14 cellular contexts compared by ENCODE assay signal in genomic region chr12:27551172-27551840, GRCh38. TPM values are rescaled to one million over a fixed set of nuclear protein-coding genes. Genes with fewer than 3 reads are reported as not detected.
DNase-seq lines count a peak whose midpoint lies in the region; ATAC-seq, FAIRE-seq and TF ChIP-seq lines count a peak whose summit lies in the region.
"Had no signal": no experiment of that assay in that cellular context is flagged by ENCODE, and none has a peak within 500 bp of the region (broad histone marks: within the 10 kb centered on the region; RNA-seq: fewer than 3 reads in every experiment).

No MANE protein-coding gene starts in this region.

- TF ChIP-seq CTCF in kidney (IDR thresholded peaks at IDR 0.05; ENCODE audit: borderline replicate concordance, extremely low read depth, insufficient read depth) (no peak), endothelial cell (IDR thresholded peaks at IDR 0.05; ENCODE audit: unreplicated experiment) (no peak)

- H3K4me1 ChIP-seq in kidney (ENCODE audit: control insufficient read depth in 1 of 2, insufficient read depth in 1 of 2, low read depth in 1 of 2, low read length in 2 of 2) = peaks cover 39 to 45% of the 10 kb centered on the region in 2 donors
- peaks cover 56 to 72% (median 61%) of the 10 kb centered on the region in 3 donors for H3K4me1 ChIP-seq in skeletal muscle tissue (ENCODE audit: control insufficient read depth in 3 of 3, insufficient read depth in 3 of 3, low read length in 3 of 3)

- H3K9me3 ChIP-seq in kidney (ENCODE audit: control insufficient read depth in 1 of 2, low read length in 2 of 2) = no peaks in the 10 kb centered on the region
- H3K9me3 ChIP-seq in skeletal muscle tissue (ENCODE audit: control insufficient read depth in 3 of 3, low read length in 3 of 3) = no peaks in the 10 kb centered on the region

- no peak overlapping the region for H3K27ac Mint-ChIP-seq in endothelial cell (ENCODE audit: unreplicated experiment)
- H3K27ac Mint-ChIP-seq: activated naive CD8-positive, alpha-beta T cell had no signal

- H3K4me3 ChIP-seq in kidney (ENCODE audit: low read length in 2 of 2) = no peak overlapping the region
- H3K4me3 ChIP-seq in skeletal muscle tissue (ENCODE audit: low read length in 3 of 3) = peak overlapping the region; percentile 34 to 54 (median 49)

- H3K36me3 Mint-ChIP-seq in endothelial cell (ENCODE audit: low read depth, unreplicated experiment) = peaks cover 12% of the 10 kb centered on the region

- DNase-seq in Right ventricle myocardium superior (no peak), left cardiac atrium (no peak), kidney (no peak), D341Med (ENCODE audit: low spot score) (no peak), germinal center (ENCODE audit: low spot score) (no peak), endothelial cell (ENCODE audit: low spot score) (no peak)
- DNase-seq: ACHN; activated CD4-positive, alpha-beta T cell treated with anti-CD3 and anti-CD28 coated beads for 1 hour; NCI-H1694; NCI-H526 treated with DMSO at 0.1 percent for 48 hours had no signal

- no peak overlapping the region for H3K9ac ChIP-seq in kidney (ENCODE audit: low read length in 2 of 2)
- H3K9ac ChIP-seq in skeletal muscle tissue (ENCODE audit: low read depth in 1 of 3, low read length in 3 of 3) = no peak overlapping the region

- H3K27ac ChIP-seq in kidney (ENCODE audit: low read depth in 2 of 2, low read length in 2 of 2) (peak overlapping the region; percentile 71 to 73), skeletal muscle tissue (ENCODE audit: low read depth, low read length) (peak overlapping the region; percentile 73)

- no peaks in the 10 kb centered on the region for H3K27me3 ChIP-seq in skeletal muscle tissue (ENCODE audit: control insufficient read depth in 3 of 3, insufficient read depth in 3 of 3, low read length in 3 of 3)

- no peak for FAIRE-seq in kidney (lab: Jason Lieb, UNC)
- FAIRE-seq: GM12891 had no signal

- ATAC-seq in Right ventricle myocardium superior (ENCODE audit: poor library complexity) (peak; percentile 45), left cardiac atrium (no peak), HG03469 (IDR thresholded peaks at IDR 0.05; ENCODE audit: unreplicated experiment) (no peak)

- no peaks in the 10 kb centered on the region for H3K36me3 ChIP-seq in kidney (ENCODE audit: control insufficient read depth in 1 of 2, insufficient read depth in 2 of 2, low read length in 2 of 2)
- no peaks in the 10 kb centered on the region for H3K36me3 ChIP-seq in skeletal muscle tissue (ENCODE audit: control insufficient read depth in 3 of 3, insufficient read depth in 3 of 3, low read length in 3 of 3)

- no peak overlapping the region for H3K4me3 Mint-ChIP-seq in endothelial cell (ENCODE audit: unreplicated experiment)
- H3K4me3 Mint-ChIP-seq: activated naive CD8-positive, alpha-beta T cell had no signal

- H3K4me1 Mint-ChIP-seq in endothelial cell (ENCODE audit: unreplicated experiment) = peaks cover 55% of the 10 kb centered on the region

- no peaks in the 10 kb centered on the region for H3K9me3 Mint-ChIP-seq in endothelial cell (ENCODE audit: unreplicated experiment)

- no peaks in the 10 kb centered on the region for H3K27me3 Mint-ChIP-seq in endothelial cell (ENCODE audit: unreplicated experiment)
- H3K27me3 Mint-ChIP-seq: activated naive CD8-positive, alpha-beta T cell had no signal

- intact Hi-C loops in Right ventricle myocardium superior (cut with DNase I) = no loop called here
- intact Hi-C loops in left cardiac atrium (cut with DNase I) = no loop called here
- intact Hi-C loops in kidney (cut with DNase I) = no loop called here

RNA-seq across cellular contexts. Expression of gene PPFIBP1, which starts 27.3 kb away (rescaled TPM):
- 292 TPM for total RNA-seq in Right ventricle myocardium superior
- 100 to 1,000 TPM in 1 of 2 donors, 10 to 100 TPM in 1; 92.7 to 123 TPM for total RNA-seq in left cardiac atrium
- 175 TPM for total RNA-seq in kidney
- 12.7 TPM for polyA plus RNA-seq in kidney (ENCODE audit: insufficient read depth, low read depth, low replicate concordance)
- total RNA-seq in skeletal muscle tissue = 49.1 TPM
- total RNA-seq in endothelial cell (ENCODE audit: unreplicated experiment) = 184 TPM

Comparison
In these comparisons a context has a peak if more than half of its experiments do, and no peak if none do; other contexts are left out.
1. H3K4me3 ChIP-seq: peak in skeletal muscle tissue (3 of 3); none in kidney (0 of 2).